In genomic region chr2:132268533-132269518, GRCh38 we compare ENCODE assay signal across 8 cellular contexts.
A peak's percentile ranks its signal among the peaks of the same experiment; 100 is the strongest.
DNase-seq lines count a peak whose midpoint lies in the region; ATAC-seq, FAIRE-seq and TF ChIP-seq lines count a peak whose summit lies in the region.
"Not testable (repeated sequence)": the region's sequence is repeated elsewhere in the genome, so short reads cannot be mapped to it uniquely, and the experiment has no call there.

No MANE protein-coding gene starts in this region.

- H2AK5ac ChIP-seq in mesenchymal stem cell (ENCODE audit: low read length, severe bottlenecking): not testable (repeated sequence)

- not testable (repeated sequence) for H2BK12ac ChIP-seq in mesenchymal stem cell (ENCODE audit: low read length in 2 of 2)

- H3K4me3 ChIP-seq in ACC112 (ENCODE audit: low read depth, low read length) (peak overlapping the region; percentile 60), MM.1S (ENCODE audit: low read length) (peak overlapping the region; percentile 69; the same call in 1 of the 2 replicates), gastroesophageal sphincter (peak overlapping the region in 1 of 2 donors; percentile 30), mesenchymal stem cell (ENCODE audit: insufficient read depth in 1 of 2, low read depth in 1 of 2, low read length in 2 of 2) (peak overlapping the region in 1 of 2 experiments; percentile 66)
- H3K4me3 ChIP-seq in K562: not testable (repeated sequence)

- not testable (repeated sequence) for H3K9me3 ChIP-seq in MM.1S (replicated peaks; ENCODE audit: insufficient read depth, low read length); K562 (replicated peaks; ENCODE audit: control insufficient read depth, insufficient read depth, low read depth, low read length); gastroesophageal sphincter; mesenchymal stem cell (ENCODE audit: control insufficient read depth, low read length)

- TF ChIP-seq CTCF in MM.1S (IDR thresholded peaks at IDR 0.05; ENCODE audit: low read length): peak; percentile 55
- peak; percentile 44 to 58 (median 55) for TF ChIP-seq CTCF in K562 (IDR thresholded peaks at IDR 0.05 in 2 of 3, conservative IDR thresholded peaks at IDR 0.05 in 1 of 3; ENCODE audit: insufficient read depth in 2 of 3, low read depth in 1 of 3, low read length in 3 of 3)
- TF ChIP-seq CTCF in gastroesophageal sphincter (IDR thresholded peaks at IDR 0.05): peak in 3 of 4 experiments; percentile 38 to 56 (median 46)

- H4K20me1 ChIP-seq in MM.1S (ENCODE audit: insufficient read depth, low read length); K562 (replicated peaks; ENCODE audit: control insufficient read depth, insufficient read depth, low read length): not testable (repeated sequence)

- in situ Hi-C loops in K562 (cut with MboI): not testable (repeated sequence)

- CTCF ChIA-PET in K562 (lab: Yijun Ruan, JAX; ENCODE audit: low intra/inter-chr PET ratio): not testable (repeated sequence)

- not testable (repeated sequence) for H3K79me1 ChIP-seq in mesenchymal stem cell (replicated peaks; ENCODE audit: low read length, poor library complexity, severe bottlenecking)

- peak; percentile 46 to 68 for TF ChIP-seq RAD21 in K562 (CRISPR knock-in tag; conservative IDR thresholded peaks at IDR 0.05 in 1 of 2, IDR thresholded peaks at IDR 0.05 in 1 of 2)

- WGBS in K562 (ENCODE audit: insufficient coverage, low coverage, missing lambda C conversion rate): 3% methylated on average over 28 of the region's 31 CpGs
- WGBS in gastroesophageal sphincter (ENCODE audit: low coverage in 1 of 2), 2 donors: 33 to 40% methylated on average over 13 to 14 of the region's 31 CpGs
- 62% methylated on average over 23 of the region's 31 CpGs for WGBS in mesenchymal stem cell

- H3K14ac ChIP-seq in mesenchymal stem cell (ENCODE audit: low read length in 2 of 2): not testable (repeated sequence)

- H3K4me2 ChIP-seq in MM.1S (ENCODE audit: low read depth, low read length): peak overlapping the region; percentile 71; the same call in 1 of the 2 replicates
- not testable (repeated sequence) for H3K4me2 ChIP-seq in K562 (ENCODE audit: insufficient read depth, low read length)
- H3K4me2 ChIP-seq in mesenchymal stem cell (ENCODE audit: low read length, poor library complexity, severe bottlenecking): peak overlapping the region; percentile 63

- POLR2A ChIA-PET in K562 (lab: Yijun Ruan, JAX): not testable (repeated sequence)

- H3K27ac ChIP-seq in ACC112 (ENCODE audit: low read depth, low read length); K562 (ENCODE audit: extremely low read depth, low read depth, low read length); gastroesophageal sphincter; mesenchymal stem cell (ENCODE audit: low read length, poor library complexity, severe bottlenecking): not testable (repeated sequence)
- H3K27ac ChIP-seq in MM.1S (ENCODE audit: low read length): peak overlapping the region; percentile 99; the same call in 1 of the 2 replicates

- not testable (repeated sequence) for H3K79me2 ChIP-seq in ACC112 (ENCODE audit: control insufficient read depth, insufficient read depth, low read length, unreplicated experiment); MM.1S (ENCODE audit: low read length); K562 (ENCODE audit: control insufficient read depth, insufficient read depth, low read length)

- H3K9ac ChIP-seq in MM.1S (ENCODE audit: low read length) (peak overlapping the region; percentile 98), mesenchymal stem cell (ENCODE audit: low read length) (peak overlapping the region; percentile 74)
- not testable (repeated sequence) for H3K9ac ChIP-seq in K562 (ENCODE audit: insufficient read depth in 1 of 2, low read depth in 2 of 2, low read length in 2 of 2)

- H4K8ac ChIP-seq in mesenchymal stem cell (ENCODE audit: low read length): not testable (repeated sequence)

- not testable (repeated sequence) for H3K4ac ChIP-seq in mesenchymal stem cell (ENCODE audit: low read depth in 1 of 2, low read length in 2 of 2)

- DNase-seq in MM.1S (peak; percentile 95), K562 (ENCODE audit: extremely low read depth in 1 of 4, low spot score in 3 of 4) (peak in 1 of 4 experiments; percentile 44), mesenchymal stem cell (peak; percentile 72)
- peak; percentile 44 for DNase-seq in activated CD4-positive, alpha-beta T cell treated with anti-CD3 and anti-CD28 coated beads, Interleukin-2, amount 50 U/mL, for 1 hour
- DNase-seq in stimulated activated CD4-positive, alpha-beta T cell treated with anti-CD3 and anti-CD28 coated beads, Interleukin-12 subunit alpha, Interleukin-12 subunit beta, amount 100 ng/mL, for 48 hours (ENCODE audit: low read depth in 2 of 3, low spot score in 1 of 3): peak; percentile 9 to 20 (median 14)

- not testable (repeated sequence) for H3K4me1 ChIP-seq in ACC112 (ENCODE audit: control insufficient read depth, insufficient read depth, low read length, unreplicated experiment); MM.1S (ENCODE audit: low read length); K562 (replicated peaks in 1 of 2; ENCODE audit: control insufficient read depth in 2 of 2, insufficient read depth in 2 of 2, low read length in 2 of 2); mesenchymal stem cell (ENCODE audit: control insufficient read depth, insufficient read depth, low read depth, low read length)
- H3K4me1 ChIP-seq in gastroesophageal sphincter: peaks cover 0 to 12% (median 0%) of the 10 kb centered on the region in 3 donors

- H3K27me3 ChIP-seq in ACC112 (ENCODE audit: insufficient read depth, low read length): peaks cover 12% of the 10 kb centered on the region; the same call in 1 of the 2 replicates
- H3K27me3 ChIP-seq in MM.1S (replicated peaks; ENCODE audit: insufficient read depth, low read length); K562 (ENCODE audit: control insufficient read depth in 2 of 2, insufficient read depth in 2 of 2, low read length in 2 of 2): not testable (repeated sequence)
- H3K27me3 ChIP-seq in gastroesophageal sphincter: peaks cover 35% of the 10 kb centered on the region
- H3K27me3 ChIP-seq in mesenchymal stem cell (ENCODE audit: control insufficient read depth in 1 of 2, insufficient read depth in 1 of 2, low read length in 2 of 2): peaks cover 0 to 31% of the 10 kb centered on the region in 2 experiments

- not testable (repeated sequence) for H3K23ac ChIP-seq in mesenchymal stem cell (ENCODE audit: low read length in 2 of 2)

- BruUV-seq in K562 (replicated peaks; lab: Mats Ljungman, UMichigan): not testable (repeated sequence)

- H2AFZ ChIP-seq in ACC112 (ENCODE audit: low read length, unreplicated experiment); K562 (ENCODE audit: low read depth, low read length); mesenchymal stem cell (ENCODE audit: low read depth, low read length): not testable (repeated sequence)
- peak overlapping the region; percentile 74 for H2AFZ ChIP-seq in MM.1S (ENCODE audit: low read length)

- not testable (repeated sequence) for H3K9me2 ChIP-seq in MM.1S (replicated peaks; ENCODE audit: insufficient read depth, low read length)

- H3K18ac ChIP-seq in mesenchymal stem cell (ENCODE audit: low read depth in 1 of 2, low read length in 2 of 2): not testable (repeated sequence)

- FAIRE-seq in K562 (lab: Jason Lieb, UNC): not testable (repeated sequence)

- not testable (repeated sequence) for H2BK120ac ChIP-seq in mesenchymal stem cell (ENCODE audit: low read depth, low read length)

- intact Hi-C loops in K562 (cut with micrococcal nuclease): loop anchor here (5.0 kb wide), 1 partner anchor 903 kb away; no protein-coding TSS in a partner anchor

- not testable (repeated sequence) for H3K9me1 ChIP-seq in K562 (ENCODE audit: control insufficient read depth, insufficient read depth, low read length)

- H2BK5ac ChIP-seq in mesenchymal stem cell (ENCODE audit: low read depth, low read length, poor library complexity, severe bottlenecking): not testable (repeated sequence)

- TF ChIP-seq POLR2A in K562 (conservative IDR thresholded peaks at IDR 0.05); gastroesophageal sphincter (IDR thresholded peaks at IDR 0.05): not testable (repeated sequence)

- ATAC-seq in GM18519 (IDR thresholded peaks at IDR 0.05; ENCODE audit: low FRiP score, unreplicated experiment): peak; percentile 46
- ATAC-seq in K562: peak; percentile 62
- ATAC-seq in gastroesophageal sphincter: not testable (repeated sequence)

- not testable (repeated sequence) for H4K91ac ChIP-seq in mesenchymal stem cell (ENCODE audit: low read length)

- TF ChIP-seq EP300 in K562 (IDR thresholded peaks at IDR 0.05; ENCODE audit: low read length); gastroesophageal sphincter (IDR thresholded peaks at IDR 0.05): not testable (repeated sequence)

- not testable (repeated sequence) for H2BK15ac ChIP-seq in mesenchymal stem cell (ENCODE audit: low read depth, poor library complexity, severe bottlenecking)

- H3K36me3 ChIP-seq in ACC112 (ENCODE audit: insufficient read depth, low read length); MM.1S (replicated peaks; ENCODE audit: insufficient read depth, low read length); K562 (ENCODE audit: control insufficient read depth, insufficient read depth, low read length); gastroesophageal sphincter; mesenchymal stem cell (ENCODE audit: control insufficient read depth in 1 of 2, insufficient read depth in 2 of 2, low read depth in 1 of 2, low read length in 2 of 2): not testable (repeated sequence)

- peaks cover 19% of the 10 kb centered on the region for H3F3A ChIP-seq in MM.1S (ENCODE audit: insufficient read depth, low read length)

TF ChIP-seq in K562, 482 proteins besides CTCF, POLR2A, EP300 and RAD21:
- TF ChIP-seq RFX1 (IDR thresholded peaks at IDR 0.05): peak; percentile 69
- TF ChIP-seq SMC3 (conservative IDR thresholded peaks at IDR 0.05; ENCODE audit: insufficient read depth, low read depth, low read length): peak; percentile 48
- 0 out of 2 replicates have a peak, but pooled peaks have one; percentile 22 for TF ChIP-seq PKNOX1 (IDR thresholded peaks at IDR 0.05)
